20 cellular contexts compared by ENCODE assay signal in genomic region chr7:46153583-46153950, GRCh38.
DNase-seq lines count a peak whose midpoint lies in the region; ATAC-seq and TF ChIP-seq lines count a peak whose summit lies in the region.
"Had no signal": no experiment of that assay in that cellular context is flagged by ENCODE, and none has a peak within 500 bp of the region (broad histone marks: within the 10 kb centered on the region; RNA-seq: fewer than 3 reads in every experiment).

No MANE protein-coding gene starts in this region.

- TF ChIP-seq CTCF in MM.1S (IDR thresholded peaks at IDR 0.05; ENCODE audit: low read length) (no peak), GM10266 (IDR thresholded peaks at IDR 0.05; ENCODE audit: control insufficient read depth, insufficient read depth, low read depth, missing control alignments) (no peak)

- peak overlapping the region; percentile 74 for H3K4me2 ChIP-seq in MM.1S (ENCODE audit: low read depth, low read length)
- H3K4me2 ChIP-seq: BLaER1 had no signal

- no peaks in the 10 kb centered on the region for H3K9me3 ChIP-seq in MM.1S (replicated peaks; ENCODE audit: insufficient read depth, low read length)
- H3K9me3 ChIP-seq: ascending aorta, BLaER1, right atrium auricular region had no signal

- H3K4me1 ChIP-seq in MM.1S (ENCODE audit: low read length) = peaks cover 31% of the 10 kb centered on the region
- H3K4me1 ChIP-seq: ascending aorta, BLaER1, right atrium auricular region had no signal

- H3F3A ChIP-seq in MM.1S (ENCODE audit: insufficient read depth, low read length) = peaks cover 23% of the 10 kb centered on the region

- H3K27ac ChIP-seq in MM.1S (ENCODE audit: low read length) = peak overlapping the region; percentile 90
- H3K27ac ChIP-seq: ascending aorta, BLaER1, right atrium auricular region had no signal

- H4K20me1 ChIP-seq in MM.1S (ENCODE audit: insufficient read depth, low read length) = no peaks in the 10 kb centered on the region
- H4K20me1 ChIP-seq: BLaER1 had no signal

- H3K36me3 ChIP-seq in MM.1S (replicated peaks; ENCODE audit: insufficient read depth, low read length) = no peaks in the 10 kb centered on the region
- H3K36me3 ChIP-seq: ascending aorta, BLaER1, right atrium auricular region had no signal

- peak overlapping the region; percentile 19 for H3K4me3 ChIP-seq in MM.1S (ENCODE audit: low read length)
- H3K4me3 ChIP-seq: ascending aorta, BLaER1, K562, right atrium auricular region had no signal

- ATAC-seq in GM18519 (IDR thresholded peaks at IDR 0.05; ENCODE audit: low FRiP score, unreplicated experiment) (peak; percentile 45), GM21717 (IDR thresholded peaks at IDR 0.05; ENCODE audit: unreplicated experiment) (peak; percentile 37)
- ATAC-seq: K562 had no signal

- no peaks in the 10 kb centered on the region for H3K27me3 ChIP-seq in MM.1S (replicated peaks; ENCODE audit: insufficient read depth, low read length)
- H3K27me3 ChIP-seq: ascending aorta, BLaER1, right atrium auricular region had no signal

- DNase-seq in MM.1S = no peak
- peak; percentile 53 for DNase-seq in myocyte (ENCODE audit: low read depth)
- DNase-seq in NCI-H1105 treated with DMSO at 0.1 percent for 48 hours (lab: John Stamatoyannopoulos, UW) = no peak
- DNase-seq in AG20443 (ENCODE audit: low spot score) = no peak
- DNase-seq in activated CD4-positive, alpha-beta T cell treated with anti-CD3 and anti-CD28 coated beads, Interleukin-2, amount 50 U/mL, for 1 hour = no peak
- DNase-seq in GM10266 (ENCODE audit: extremely low spot score) = no peak
- DNase-seq: activated CD4-positive, alpha-beta T cell treated with anti-CD3 and anti-CD28 coated beads, Interleukin-2, amount 10 ng/mL, durations not matched to agents 24 days and 14 days; activated effector memory CD4-positive, alpha-beta T cell treated with Interleukin-2 at 50 U/mL for 16 hours; cortex of kidney; DMS79; naive B cell; NCI-H1436 treated with DMSO at 0.1 percent for 48 hours; stimulated activated CD4-positive, alpha-beta T cell treated with anti-CD3 and anti-CD28 coated beads, Interleukin-4, amount 100 ng/mL, for 1 hour; stimulated activated naive B cell treated with anti-CD40 and anti-IgM and Interleukin-4, amounts not matched to agents 10 μg/mL and 1 μg/mL and 100 μg/mL, for 72 hours had no signal

- peak overlapping the region; percentile 29 for H2AFZ ChIP-seq in MM.1S (ENCODE audit: low read length)

- H3K9me2 ChIP-seq in MM.1S (replicated peaks; ENCODE audit: insufficient read depth, low read length) = no peaks in the 10 kb centered on the region

- H3K79me2 ChIP-seq in MM.1S (ENCODE audit: low read length) = no peaks in the 10 kb centered on the region

- H3K9ac ChIP-seq in MM.1S (ENCODE audit: low read length) = peak overlapping the region; percentile 57
- H3K9ac ChIP-seq: BLaER1 had no signal
